Comparison of ENCODE assay signal across 11 cellular contexts in the genomic region with DNA sequence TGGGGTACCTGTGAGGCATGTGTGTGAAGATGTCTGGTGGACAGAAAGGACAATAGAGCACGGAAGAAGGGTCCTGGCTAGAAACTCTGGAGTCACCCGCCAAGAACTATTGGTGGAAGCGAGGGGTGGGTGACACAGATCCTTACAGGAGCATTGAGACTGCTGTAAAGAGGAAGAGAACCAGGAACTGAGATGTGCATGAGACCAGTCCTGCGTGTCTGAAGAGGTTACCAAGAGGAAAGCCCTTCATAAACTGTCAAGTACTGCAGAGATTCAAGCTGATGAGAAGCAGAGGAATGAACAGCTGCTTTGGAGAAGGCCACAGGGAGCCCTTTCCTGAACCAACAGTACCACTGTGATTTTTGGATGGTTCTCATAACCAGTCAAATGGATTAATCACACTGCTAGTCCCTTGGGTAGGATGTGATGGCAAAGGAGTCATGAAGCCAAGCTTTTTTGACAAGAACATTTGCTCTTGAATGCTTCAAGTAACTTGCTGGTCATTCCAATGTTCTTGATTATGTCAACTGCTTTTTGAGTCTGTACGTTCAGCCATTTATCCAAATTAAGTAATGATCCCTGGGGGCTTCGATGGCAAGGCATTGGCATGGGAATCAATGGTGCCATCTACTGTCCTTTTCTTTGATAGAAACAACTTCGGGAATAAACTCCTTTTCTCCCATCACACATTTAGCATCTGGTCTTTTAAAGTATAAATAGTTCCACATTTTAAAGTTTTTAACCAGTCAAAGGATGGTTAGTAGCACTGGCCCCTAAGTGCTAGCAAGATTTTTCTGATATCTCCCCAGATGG.
DNase-seq lines count a peak whose midpoint lies in the region; ATAC-seq, FAIRE-seq and TF ChIP-seq lines count a peak whose summit lies in the region.
"Had no signal": no experiment of that assay in that cellular context is flagged by ENCODE, and none has a peak within 500 bp of the region (broad histone marks: within the 10 kb centered on the region; RNA-seq: fewer than 3 reads in every experiment).

No MANE protein-coding gene starts in this region.

- FAIRE-seq in GM18507 (lab: Jason Lieb, UNC) = peak; percentile 33

- TF ChIP-seq CTCF in 22Rv1 (IDR thresholded peaks at IDR 0.05) (peak; percentile 29; the same call in 1 of the 2 replicates), fibroblast of pulmonary artery (IDR thresholded peaks at IDR 0.05; ENCODE audit: low read length, missing control alignments) (no peak)

- H3K36me3 Mint-ChIP-seq in activated naive CD8-positive, alpha-beta T cell treated with anti-CD3 and anti-CD28 coated beads, Interleukin-2, amount 50 U/mL, for 24 hours (ENCODE audit: low read depth) = no peaks in the 10 kb centered on the region

- no peak overlapping the region for H3K4me3 Mint-ChIP-seq in activated naive CD8-positive, alpha-beta T cell treated with anti-CD3 and anti-CD28 coated beads, Interleukin-2, amount 50 U/mL, for 24 hours

- no peak for ATAC-seq in activated naive CD8-positive, alpha-beta T cell treated with anti-CD3 and anti-CD28 coated beads, Interleukin-2, amount 50 U/mL, for 24 hours

- no peak overlapping the region for H3K27ac Mint-ChIP-seq in activated naive CD8-positive, alpha-beta T cell treated with anti-CD3 and anti-CD28 coated beads, Interleukin-2, amount 50 U/mL, for 24 hours

- DNase-seq in GM18507 (ENCODE audit: extremely low spot score, insufficient read length, low read depth) (no peak), NCI-H524 treated with DMSO at 0.1 percent for 48 hours (lab: John Stamatoyannopoulos, UW) (peak; percentile 53), fibroblast of pulmonary artery (ENCODE audit: low read depth) (peak; percentile 20), superior temporal gyrus (ENCODE audit: extremely low spot score) (no peak), SW 1271 (lab: John Stamatoyannopoulos, UW) (no peak)
- no peak for DNase-seq in activated naive CD8-positive, alpha-beta T cell treated with anti-CD3 and anti-CD28 coated beads, Interleukin-2, amount 50 U/mL, for 24 hours
- DNase-seq in stimulated activated CD8-positive, alpha-beta memory T cell treated with anti-CD3 and anti-CD28 coated beads, Interleukin-4, amount 100 ng/mL, for 48 hours = no peak
- DNase-seq: central memory CD4-positive, alpha-beta T cell; RPMI8226; testis had no signal

- H3K9me3 Mint-ChIP-seq in activated naive CD8-positive, alpha-beta T cell treated with anti-CD3 and anti-CD28 coated beads, Interleukin-2, amount 50 U/mL, for 24 hours = no peaks in the 10 kb centered on the region

- H3K4me3 ChIP-seq in fibroblast of pulmonary artery (replicated peaks; ENCODE audit: low read depth, low read length) = no peak overlapping the region
- H3K4me3 ChIP-seq: testis had no signal

- no peak overlapping the region for H3K27ac ChIP-seq in 22Rv1
- H3K27ac ChIP-seq: testis had no signal

- H3K27me3 Mint-ChIP-seq in activated naive CD8-positive, alpha-beta T cell treated with anti-CD3 and anti-CD28 coated beads, Interleukin-2, amount 50 U/mL, for 24 hours = no peaks in the 10 kb centered on the region

- no peaks in the 10 kb centered on the region for H3K4me1 Mint-ChIP-seq in activated naive CD8-positive, alpha-beta T cell treated with anti-CD3 and anti-CD28 coated beads, Interleukin-2, amount 50 U/mL, for 24 hours

Comparison
In these comparisons a context has a peak if more than half of its experiments do, and no peak if none do; other contexts are left out.
1. DNase-seq: peak in NCI-H524 treated with DMSO at 0.1 percent for 48 hours (single experiment) and fibroblast of pulmonary artery (single experiment); none in GM18507 (single experiment), activated naive CD8-positive, alpha-beta T cell treated with anti-CD3 and anti-CD28 coated beads, Interleukin-2, amount 50 U/mL, for 24 hours (single experiment), stimulated activated CD8-positive, alpha-beta memory T cell treated with anti-CD3 and anti-CD28 coated beads, Interleukin-4, amount 100 ng/mL, for 48 hours (single experiment), superior temporal gyrus (single experiment) and SW 1271 (0 of 2).